ENCODE assay signal across 8 cellular contexts in the genomic region with DNA sequence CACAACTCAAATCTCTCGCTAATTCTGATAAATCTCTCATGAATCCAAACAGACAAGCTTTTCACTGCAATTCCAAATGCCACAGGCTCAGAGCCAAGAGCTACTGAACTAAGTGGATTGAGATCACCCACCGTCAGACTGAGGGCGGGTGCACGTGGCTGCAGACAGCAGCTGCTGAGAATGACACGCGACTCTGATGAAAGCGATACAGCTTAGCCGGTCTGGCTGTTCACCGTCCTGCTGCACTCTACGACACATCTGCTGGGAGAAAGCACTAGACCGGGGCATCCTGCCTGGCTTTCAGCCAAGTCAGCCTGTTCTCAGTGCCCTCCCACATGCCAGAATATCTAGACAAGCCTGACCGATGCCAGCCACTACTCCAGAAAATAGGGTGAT. TPM values are rescaled to one million over a fixed set of nuclear protein-coding genes. Genes with fewer than 3 reads are reported as not detected.
DNase-seq lines count a peak whose midpoint lies in the region; ATAC-seq and TF ChIP-seq lines count a peak whose summit lies in the region.

No MANE protein-coding gene starts in this region.

- no peak overlapping the region for H3K27ac ChIP-seq in CD4-positive, CD25-positive, alpha-beta regulatory T cell (ENCODE audit: insufficient read depth, low read length, poor library complexity, severe bottlenecking)

- H3K27me3 Mint-ChIP-seq in CD4-positive, CD25-positive, alpha-beta regulatory T cell, result no peaks in the 10 kb centered on the region

- H3K27me3 ChIP-seq in CD4-positive, CD25-positive, alpha-beta regulatory T cell (ENCODE audit: control insufficient read depth, insufficient read depth, low read length), result no peaks in the 10 kb centered on the region

- H3K36me3 Mint-ChIP-seq in CD4-positive, CD25-positive, alpha-beta regulatory T cell, result peaks cover 55% of the 10 kb centered on the region

- H3K4me3 Mint-ChIP-seq in CD4-positive, CD25-positive, alpha-beta regulatory T cell, result peak overlapping the region in 1 of 4 donors; percentile 4

- no peaks in the 10 kb centered on the region for H3K9me3 Mint-ChIP-seq in CD4-positive, CD25-positive, alpha-beta regulatory T cell

- peaks cover 48% of the 10 kb centered on the region for H3K36me3 ChIP-seq in CD4-positive, CD25-positive, alpha-beta regulatory T cell (ENCODE audit: control insufficient read depth, insufficient read depth, low read length)
- no peaks in the 10 kb centered on the region for H3K36me3 ChIP-seq in mucosa of descending colon (ENCODE audit: low read depth)

- H3K4me3 ChIP-seq in CD4-positive, CD25-positive, alpha-beta regulatory T cell (ENCODE audit: low read depth, low read length), result no peak overlapping the region
- no peak overlapping the region for H3K4me3 ChIP-seq in mucosa of descending colon

- H3K27ac Mint-ChIP-seq in CD4-positive, CD25-positive, alpha-beta regulatory T cell, result peak overlapping the region in 2 of 3 donors; percentile 42 to 86

- TF ChIP-seq CTCF in mucosa of descending colon (IDR thresholded peaks at IDR 0.05), result no peak

- no peaks in the 10 kb centered on the region for H3K4me1 ChIP-seq in CD4-positive, CD25-positive, alpha-beta regulatory T cell (ENCODE audit: control insufficient read depth, insufficient read depth, low read length, poor library complexity, severe bottlenecking)
- H3K4me1 ChIP-seq in mucosa of descending colon (ENCODE audit: low read depth), result no peaks in the 10 kb centered on the region

- peaks cover 0 to 13% (median 5%) of the 10 kb centered on the region in 4 donors for H3K4me1 Mint-ChIP-seq in CD4-positive, CD25-positive, alpha-beta regulatory T cell

- intact Hi-C loops in mucosa of descending colon (cut with DNase I, micrococcal nuclease), result no loop called here

- no peak for ATAC-seq in CD4-positive, CD25-positive, alpha-beta regulatory T cell (ENCODE audit: low read depth in 2 of 2)
- ATAC-seq in GM21619 (IDR thresholded peaks at IDR 0.05; ENCODE audit: unreplicated experiment) (peak; percentile 52), mucosa of descending colon (peak; percentile 34), GM19467 (IDR thresholded peaks at IDR 0.05; ENCODE audit: unreplicated experiment) (no peak), GM21529 (IDR thresholded peaks at IDR 0.05; ENCODE audit: unreplicated experiment) (no peak)

- DNase-seq in CD4-positive, CD25-positive, alpha-beta regulatory T cell, result peak in 1 of 3 donors; percentile 46
- DNase-seq in NCI-H345 treated with DMSO at 0.1 percent for 48 hours (lab: John Stamatoyannopoulos, UW; ENCODE audit: unreplicated experiment) (peak; percentile 88), cerebellar cortex (ENCODE audit: low spot score) (peak; percentile 67), mucosa of descending colon (peak in 1 of 3 donors; percentile 25), cortex of kidney (lab: John Stamatoyannopoulos, UW) (no peak)

- H3K9me3 ChIP-seq in CD4-positive, CD25-positive, alpha-beta regulatory T cell (ENCODE audit: control insufficient read depth in 2 of 2, low read length in 2 of 2), result no peaks in the 10 kb centered on the region
- no peaks in the 10 kb centered on the region for H3K9me3 ChIP-seq in mucosa of descending colon

RNA-seq across cellular contexts. Expression of a gene that starts 42.6 kb away (rescaled TPM):
- total RNA-seq in CD4-positive, CD25-positive, alpha-beta regulatory T cell, result 104 TPM
- 10 to 100 TPM; 17.0 to 23.0 (median 17.4) TPM for polyA plus RNA-seq in CD4-positive, CD25-positive, alpha-beta regulatory T cell
- 10 to 100 TPM; 41.6 to 67.7 (median 46.4) TPM for total RNA-seq in mucosa of descending colon

Comparison
In these comparisons a context has a peak if more than half of its experiments do, and no peak if none do; other contexts are left out.
1. ATAC-seq: peak in GM21619 (single experiment) and mucosa of descending colon (single experiment); none in CD4-positive, CD25-positive, alpha-beta regulatory T cell (0 of 2), GM19467 (single experiment) and GM21529 (single experiment).